ENCODE assay signal across 18 cellular contexts in genomic region chr4:18155062-18156041, GRCh38.
DNase-seq lines count a peak whose midpoint lies in the region; ATAC-seq and TF ChIP-seq lines count a peak whose summit lies in the region.
"Had no signal": no experiment of that assay in that cellular context is flagged by ENCODE, and none has a peak within 500 bp of the region (broad histone marks: within the 10 kb centered on the region; RNA-seq: fewer than 3 reads in every experiment).

No MANE protein-coding gene starts in this region.

- H3K27me3 ChIP-seq in hepatocyte: no peaks in the 10 kb centered on the region
- H3K27me3 ChIP-seq in mammary epithelial cell (ENCODE audit: insufficient read depth, low read length): no peaks in the 10 kb centered on the region

- H3K9ac ChIP-seq in mammary epithelial cell (ENCODE audit: insufficient read depth, low read length): no peak overlapping the region
- H3K9ac ChIP-seq: SK-N-SH had no signal

- no TSS peak for BruUV-seq in mammary epithelial cell (replicated peaks; lab: Mats Ljungman, UMichigan)

- H3K9me3 ChIP-seq in hepatocyte (ENCODE audit: low read depth) (no peaks in the 10 kb centered on the region), mammary epithelial cell (replicated peaks; ENCODE audit: insufficient read depth, low read length) (peaks cover 2% of the 10 kb centered on the region)
- H3K9me3 ChIP-seq: SK-N-SH had no signal

- no peaks in the 10 kb centered on the region for H3K9me2 ChIP-seq in hepatocyte (replicated peaks; ENCODE audit: insufficient read depth)
- H3K9me2 ChIP-seq: SK-N-SH had no signal

- POLR2A ChIA-PET in RWPE1 (lab: Yijun Ruan, JAX; ENCODE audit: low non-redundant PET): no interaction called here

- CTCF ChIA-PET in mammary epithelial cell (lab: Charles Lee; ENCODE audit: low non-redundant PET) (no interaction called here), RWPE1 (lab: Yijun Ruan, JAX) (no interaction called here)

- H3K4me1 ChIP-seq in hepatocyte (ENCODE audit: insufficient read depth): no peaks in the 10 kb centered on the region
- H3K4me1 ChIP-seq in mammary epithelial cell (ENCODE audit: insufficient read depth, low read length): no peaks in the 10 kb centered on the region

- no peak overlapping the region for H3K27ac ChIP-seq in hepatocyte
- H3K27ac ChIP-seq in mammary epithelial cell (ENCODE audit: insufficient read depth, low read depth, low read length): no peak overlapping the region
- no peak overlapping the region for H3K27ac ChIP-seq in RWPE1

- TF ChIP-seq CTCF in hepatocyte (IDR thresholded peaks at IDR 0.05; ENCODE audit: poor library complexity) (no peak), mammary epithelial cell (conservative IDR thresholded peaks at IDR 0.05 in 1 of 2, IDR thresholded peaks at IDR 0.05 in 1 of 2; ENCODE audit: extremely low read depth in 1 of 2, insufficient read depth in 1 of 2, low read depth in 1 of 2, low read length in 2 of 2) (no peak), RWPE1 (conservative IDR thresholded peaks at IDR 0.05; ENCODE audit: low read depth) (no peak)

- H3K4me2 ChIP-seq in hepatocyte (no peak overlapping the region), mammary epithelial cell (ENCODE audit: insufficient read depth, low read depth, low read length) (no peak overlapping the region)
- H3K4me2 ChIP-seq: SK-N-SH had no signal

- ATAC-seq in GM19397 (IDR thresholded peaks at IDR 0.05; ENCODE audit: unreplicated experiment): no peak
- ATAC-seq: Panc1 had no signal

- no peaks in the 10 kb centered on the region for H3K36me3 ChIP-seq in hepatocyte (replicated peaks; ENCODE audit: insufficient read depth, low read depth)
- H3K36me3 ChIP-seq in mammary epithelial cell (ENCODE audit: insufficient read depth, low read length): no peaks in the 10 kb centered on the region

- H4K20me1 ChIP-seq in hepatocyte (ENCODE audit: insufficient read depth, poor library complexity, severe bottlenecking): no peaks in the 10 kb centered on the region
- H4K20me1 ChIP-seq in mammary epithelial cell (ENCODE audit: insufficient read depth, low read length): no peaks in the 10 kb centered on the region

- intact Hi-C loops in mammary epithelial cell (cut with micrococcal nuclease): no loop called here

- dilution Hi-C loops in mammary epithelial cell (cut with HindIII; ENCODE audit: low sequenced_read_pairs): no loop called here

- WGBS in hepatocyte (ENCODE audit: low lambda C conversion rate, missing lambda C conversion rate): 58% methylated on average over 2 of the region's 2 CpGs
- WGBS in mammary epithelial cell (ENCODE audit: low coverage, missing lambda C conversion rate): 24% methylated on average over 2 of the region's 2 CpGs

- H3K4me3 ChIP-seq in hepatocyte (no peak overlapping the region), mammary epithelial cell (replicated peaks in 1 of 3; ENCODE audit: insufficient read depth in 1 of 3, low read depth in 2 of 3, low read length in 3 of 3) (no peak overlapping the region)

- DNase-seq in DMS53 (lab: John Stamatoyannopoulos, UW) (peak; percentile 56), NCI-H82 (lab: John Stamatoyannopoulos, UW) (peak; percentile 72), hepatocyte (ENCODE audit: low spot score) (peak; percentile 40), mammary epithelial cell (no peak), RWPE1 (ENCODE audit: low spot score) (no peak), AG08395 (ENCODE audit: low spot score) (no peak)
- DNase-seq: CD4-positive, alpha-beta memory T cell; GF-D8; Karpas-422; MM.1S; NCI-H1105 treated with DMSO at 0.1 percent for 48 hours; NCI-H187; NCI-H774; SHP77; SK-N-SH; T-helper 1 cell had no signal

- in situ Hi-C loops in mammary epithelial cell (cut with MboI; ENCODE audit: low sequenced_read_pairs in 2 of 2): no loop called here

- H2AFZ ChIP-seq in hepatocyte (no peak overlapping the region), mammary epithelial cell (ENCODE audit: low read depth, low read length) (no peak overlapping the region)

- H3K79me2 ChIP-seq in hepatocyte (no peaks in the 10 kb centered on the region), mammary epithelial cell (ENCODE audit: insufficient read depth, low read length) (no peaks in the 10 kb centered on the region)

Comparison
In these comparisons a context has a peak if more than half of its experiments do, and no peak if none do; other contexts are left out.
1. DNase-seq: peak in DMS53 (single experiment), NCI-H82 (single experiment) and hepatocyte (single experiment); none in mammary epithelial cell (single experiment), RWPE1 (single experiment) and AG08395 (single experiment).